Comparison of ENCODE assay signal across 1 cellular context in genomic region chr19:8252922-8253589, GRCh38.
TF ChIP-seq lines count a peak whose summit lies in the region.

No MANE protein-coding gene starts in this region.

TF ChIP-seq in HepG2, 621 proteins besides CTCF, POLR2A, EP300 and RAD21 (continued from another document and continues in another):
- peak; percentile 72; the same call in 1 of the 2 replicates for TF ChIP-seq KDM2A (CRISPR knock-in tag; IDR thresholded peaks at IDR 0.05; ENCODE audit: borderline replicate concordance, low read depth)
- no peak for TF ChIP-seq SP5 (CRISPR knock-in tag; IDR thresholded peaks at IDR 0.05; ENCODE audit: borderline replicate concordance, low read depth)
- TF ChIP-seq POGZ (CRISPR knock-in tag; IDR thresholded peaks at IDR 0.05): no peak
- peak; percentile 26 for TF ChIP-seq YY1 (IDR thresholded peaks at IDR 0.05; ENCODE audit: insufficient read depth, insufficient replicate concordance, low read depth, low read length)
- TF ChIP-seq, protein P1, sequence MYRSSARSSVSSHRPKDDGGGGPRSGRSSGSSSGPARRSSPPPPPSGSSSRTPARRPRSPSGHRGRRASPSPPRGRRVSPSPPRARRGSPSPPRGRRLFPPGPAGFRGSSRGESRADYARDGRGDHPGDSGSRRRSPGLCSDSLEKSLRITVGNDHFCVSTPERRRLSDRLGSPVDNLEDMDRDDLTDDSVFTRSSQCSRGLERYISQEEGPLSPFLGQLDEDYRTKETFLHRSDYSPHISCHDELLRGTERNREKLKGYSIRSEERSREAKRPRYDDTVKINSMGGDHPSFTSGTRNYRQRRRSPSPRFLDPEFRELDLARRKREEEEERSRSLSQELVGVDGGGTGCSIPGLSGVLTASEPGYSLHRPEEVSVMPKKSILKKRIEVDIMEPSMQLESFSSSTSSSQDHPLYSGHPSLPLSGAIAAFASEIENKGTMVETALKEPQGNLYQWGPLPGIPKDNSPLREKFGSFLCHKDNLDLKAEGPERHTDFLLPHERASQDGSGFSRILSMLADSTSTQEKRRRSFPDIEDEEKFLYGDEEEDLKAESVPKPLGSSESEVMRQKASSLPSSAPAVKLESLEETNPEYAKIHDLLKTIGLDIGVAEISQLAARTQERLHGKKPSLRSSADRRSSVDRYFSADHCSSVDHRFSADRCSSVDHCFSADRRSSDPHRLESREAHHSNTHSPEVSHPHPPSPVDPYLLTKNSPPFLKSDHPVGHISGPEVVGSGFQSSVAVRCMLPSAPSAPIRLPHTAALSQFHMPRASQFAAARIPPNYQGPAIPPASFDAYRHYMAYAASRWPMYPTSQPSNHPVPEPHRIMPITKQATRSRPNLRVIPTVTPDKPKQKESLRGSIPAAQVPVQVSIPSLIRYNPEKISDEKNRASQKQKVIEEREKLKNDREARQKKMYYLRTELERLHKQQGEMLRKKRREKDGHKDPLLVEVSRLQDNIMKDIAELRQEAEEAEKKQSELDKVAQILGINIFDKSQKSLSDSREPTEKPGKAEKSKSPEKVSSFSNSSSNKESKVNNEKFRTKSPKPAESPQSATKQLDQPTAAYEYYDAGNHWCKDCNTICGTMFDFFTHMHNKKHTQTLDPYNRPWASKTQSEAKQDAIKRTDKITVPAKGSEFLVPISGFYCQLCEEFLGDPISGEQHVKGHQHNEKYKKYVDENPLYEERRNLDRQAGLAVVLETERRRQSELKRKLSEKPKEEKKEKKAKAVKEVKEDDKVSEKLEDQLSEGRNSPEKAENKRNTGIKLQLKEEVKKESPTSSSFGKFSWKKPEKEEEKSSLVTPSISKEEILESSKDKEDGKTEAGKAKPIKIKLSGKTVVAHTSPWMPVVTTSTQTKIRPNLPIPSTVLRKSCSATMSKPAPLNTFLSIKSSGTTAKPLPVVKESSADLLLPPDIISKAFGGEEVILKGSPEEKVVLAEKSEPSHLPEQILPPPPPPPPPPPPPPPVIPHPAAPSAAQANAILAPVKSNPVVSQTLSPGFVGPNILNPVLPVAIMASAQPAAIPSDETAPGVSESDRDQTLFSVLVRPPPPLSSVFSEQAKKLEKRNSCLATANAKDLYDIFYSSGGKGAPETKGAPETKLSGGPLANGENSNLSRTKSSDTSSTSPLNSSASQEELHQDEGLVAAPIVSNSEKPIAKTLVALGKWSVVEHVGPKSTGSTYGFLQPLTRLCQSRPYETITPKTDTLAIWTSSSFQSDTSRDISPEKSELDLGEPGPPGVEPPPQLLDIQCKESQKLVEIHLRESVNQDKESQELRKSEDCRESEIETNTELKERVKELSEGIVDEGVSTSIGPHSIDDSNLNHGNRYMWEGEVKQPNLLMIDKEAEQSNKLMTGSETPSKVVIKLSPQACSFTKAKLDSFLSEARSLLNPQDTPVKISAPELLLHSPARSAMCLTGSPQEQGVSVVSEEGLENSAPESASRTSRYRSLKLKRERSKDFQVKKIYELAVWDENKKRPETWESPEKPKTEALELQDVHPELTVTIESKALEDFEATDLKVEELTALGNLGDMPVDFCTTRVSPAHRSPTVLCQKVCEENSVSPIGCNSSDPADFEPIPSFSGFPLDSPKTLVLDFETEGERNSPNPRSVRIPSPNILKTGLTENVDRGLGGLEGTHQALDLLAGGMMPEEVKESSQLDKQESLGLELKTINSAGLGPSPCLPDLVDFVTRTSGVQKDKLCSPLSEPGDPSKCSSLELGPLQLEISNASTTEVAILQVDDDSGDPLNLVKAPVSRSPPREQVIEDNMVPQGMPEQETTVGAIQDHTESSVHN (CRISPR knock-in tag; IDR thresholded peaks at IDR 0.05): no peak
- no peak for TF ChIP-seq ZNF276 (CRISPR knock-in tag; IDR thresholded peaks at IDR 0.05; ENCODE audit: low read depth)
- TF ChIP-seq ZNF350 (CRISPR knock-in tag; IDR thresholded peaks at IDR 0.05; ENCODE audit: borderline replicate concordance, low read depth): peak; percentile 43; the same call in 1 of the 2 replicates
- TF ChIP-seq ZEB1 (IDR thresholded peaks at IDR 0.05; ENCODE audit: insufficient replicate concordance, low read depth): no peak
- TF ChIP-seq ZNF775 (CRISPR knock-in tag; IDR thresholded peaks at IDR 0.05; ENCODE audit: borderline replicate concordance): no peak
- TF ChIP-seq ARID4A (CRISPR knock-in tag; IDR thresholded peaks at IDR 0.05; ENCODE audit: borderline replicate concordance): no peak; the same call in 1 of the 2 replicates
- peak; percentile 71 for TF ChIP-seq SALL1 (CRISPR knock-in tag; IDR thresholded peaks at IDR 0.05)
- TF ChIP-seq ZNF235 (CRISPR knock-in tag; IDR thresholded peaks at IDR 0.05; ENCODE audit: borderline replicate concordance): no peak
- TF ChIP-seq FOXP4 (CRISPR knock-in tag; IDR thresholded peaks at IDR 0.05): no peak
- no peak for TF ChIP-seq ZNF570 (CRISPR knock-in tag; IDR thresholded peaks at IDR 0.05; ENCODE audit: borderline replicate concordance)
- TF ChIP-seq KLF9 (CRISPR knock-in tag; IDR thresholded peaks at IDR 0.05; ENCODE audit: low read depth): no peak
- no peak for TF ChIP-seq SYNCRIP (IDR thresholded peaks at IDR 0.05; ENCODE audit: insufficient read depth, low read depth, low read length)
- no peak for TF ChIP-seq TFAP4 (IDR thresholded peaks at IDR 0.05; ENCODE audit: borderline replicate concordance, low read depth)
- TF ChIP-seq MXI1 (IDR thresholded peaks at IDR 0.05; ENCODE audit: borderline replicate concordance, low read depth, low read length): peak; percentile 16; the same call in 1 of the 3 replicates
- no peak for TF ChIP-seq ARNTL (CRISPR knock-in tag; IDR thresholded peaks at IDR 0.05)
- no peak for TF ChIP-seq ZNF468 (CRISPR knock-in tag; IDR thresholded peaks at IDR 0.05)
- peak; percentile 71; the same call in 1 of the 2 replicates for TF ChIP-seq ZNF451 (CRISPR knock-in tag; IDR thresholded peaks at IDR 0.05)
- TF ChIP-seq ZNF34 (CRISPR knock-in tag; IDR thresholded peaks at IDR 0.05; ENCODE audit: borderline replicate concordance): no peak
- TF ChIP-seq ZNF317 (CRISPR knock-in tag; IDR thresholded peaks at IDR 0.05): no peak
- TF ChIP-seq NFATC3 (CRISPR knock-in tag; IDR thresholded peaks at IDR 0.05): no peak
- peak; percentile 51; the same call in 1 of the 2 replicates for TF ChIP-seq ELF3 (CRISPR knock-in tag; IDR thresholded peaks at IDR 0.05)
- peak; percentile 98 for TF ChIP-seq ZNF205 (CRISPR knock-in tag; IDR thresholded peaks at IDR 0.05)
- no peak for TF ChIP-seq ZBTB25 (CRISPR knock-in tag; IDR thresholded peaks at IDR 0.05)
- TF ChIP-seq RNF2 (conservative IDR thresholded peaks at IDR 0.05; ENCODE audit: low read depth): no peak
- no peak for TF ChIP-seq MAZ (IDR thresholded peaks at IDR 0.05; ENCODE audit: borderline replicate concordance, low read depth, low read length)
- TF ChIP-seq MAZ (CRISPR knock-in tag; IDR thresholded peaks at IDR 0.05; ENCODE audit: low read depth): no peak
- no peak for TF ChIP-seq SOX13 (IDR thresholded peaks at IDR 0.05)
- no peak for TF ChIP-seq SOX13 (CRISPR knock-in tag; conservative IDR thresholded peaks at IDR 0.05 in 1 of 2, IDR thresholded peaks at IDR 0.05 in 1 of 2)
- TF ChIP-seq KDM5B (CRISPR knock-in tag; IDR thresholded peaks at IDR 0.05; ENCODE audit: borderline replicate concordance): no peak
- TF ChIP-seq HNRNPH1 (optimal IDR thresholded peaks at IDR 0.05; ENCODE audit: low read depth, low read length): no peak
- TF ChIP-seq NCOR1 (IDR thresholded peaks at IDR 0.05; ENCODE audit: borderline replicate concordance, low read length): no peak
- TF ChIP-seq LCORL (IDR thresholded peaks at IDR 0.05): no peak
- no peak for TF ChIP-seq LCORL (CRISPR knock-in tag; IDR thresholded peaks at IDR 0.05)
- TF ChIP-seq PHF21A (CRISPR knock-in tag; IDR thresholded peaks at IDR 0.05): no peak
- no peak for TF ChIP-seq AGO2 (optimal IDR thresholded peaks at IDR 0.05; ENCODE audit: low read depth, low read length)
- TF ChIP-seq GABPB1 (CRISPR knock-in tag; IDR thresholded peaks at IDR 0.05): no peak
- TF ChIP-seq ZNF607 (CRISPR knock-in tag; IDR thresholded peaks at IDR 0.05; ENCODE audit: borderline replicate concordance): no peak
- no peak for TF ChIP-seq HDAC1 (CRISPR knock-in tag; IDR thresholded peaks at IDR 0.05)
- TF ChIP-seq ZNF790 (CRISPR knock-in tag; IDR thresholded peaks at IDR 0.05; ENCODE audit: borderline replicate concordance): no peak
- no peak for TF ChIP-seq ZNF430 (CRISPR knock-in tag; IDR thresholded peaks at IDR 0.05)
- no peak for TF ChIP-seq HDAC6 (IDR thresholded peaks at IDR 0.05; ENCODE audit: low read depth, low read length)
- no peak for TF ChIP-seq HMG20B (CRISPR knock-in tag; conservative IDR thresholded peaks at IDR 0.05)
- TF ChIP-seq, protein P2, sequence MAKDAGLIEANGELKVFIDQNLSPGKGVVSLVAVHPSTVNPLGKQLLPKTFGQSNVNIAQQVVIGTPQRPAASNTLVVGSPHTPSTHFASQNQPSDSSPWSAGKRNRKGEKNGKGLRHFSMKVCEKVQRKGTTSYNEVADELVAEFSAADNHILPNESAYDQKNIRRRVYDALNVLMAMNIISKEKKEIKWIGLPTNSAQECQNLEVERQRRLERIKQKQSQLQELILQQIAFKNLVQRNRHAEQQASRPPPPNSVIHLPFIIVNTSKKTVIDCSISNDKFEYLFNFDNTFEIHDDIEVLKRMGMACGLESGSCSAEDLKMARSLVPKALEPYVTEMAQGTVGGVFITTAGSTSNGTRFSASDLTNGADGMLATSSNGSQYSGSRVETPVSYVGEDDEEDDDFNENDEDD (CRISPR knock-in tag; IDR thresholded peaks at IDR 0.05; ENCODE audit: borderline replicate concordance): no peak
- no peak for TF ChIP-seq FOXP1 (IDR thresholded peaks at IDR 0.05)
- no peak for TF ChIP-seq FOXP1 (CRISPR knock-in tag; IDR thresholded peaks at IDR 0.05)
- TF ChIP-seq PAX8 (CRISPR knock-in tag; IDR thresholded peaks at IDR 0.05; ENCODE audit: borderline replicate concordance): no peak
- TF ChIP-seq ZNF292 (CRISPR knock-in tag; IDR thresholded peaks at IDR 0.05; ENCODE audit: borderline replicate concordance, low read depth): no peak
